1 cellular context compared by ENCODE assay signal in the genomic region with DNA sequence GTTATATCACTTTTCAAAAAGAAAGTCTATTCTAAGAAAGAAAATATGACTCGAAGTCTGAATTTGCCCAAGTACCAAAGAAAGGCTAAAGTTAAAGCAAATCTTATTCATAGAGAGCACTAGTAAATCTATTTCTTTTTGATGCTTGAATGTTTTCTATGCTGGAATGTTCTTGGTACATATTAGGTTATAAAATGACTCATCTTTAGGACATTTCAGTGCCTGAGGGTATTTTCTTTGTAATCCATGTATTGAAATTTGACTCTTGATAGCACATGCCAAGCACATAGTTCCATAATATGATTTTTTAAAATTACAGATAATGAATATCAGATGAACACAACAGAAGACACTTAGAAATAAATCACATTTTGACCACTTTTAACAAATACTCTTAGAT.
TF ChIP-seq lines count a peak whose summit lies in the region.

No MANE protein-coding gene starts in this region.

TF ChIP-seq in HCT116, 20 proteins besides CTCF, POLR2A, EP300 and RAD21:
- TF ChIP-seq, protein P1, sequence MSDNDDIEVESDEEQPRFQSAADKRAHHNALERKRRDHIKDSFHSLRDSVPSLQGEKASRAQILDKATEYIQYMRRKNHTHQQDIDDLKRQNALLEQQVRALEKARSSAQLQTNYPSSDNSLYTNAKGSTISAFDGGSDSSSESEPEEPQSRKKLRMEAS (IDR thresholded peaks at IDR 0.05): 0 out of 2 replicates have a peak, but pooled peaks have one; percentile 29
- TF ChIP-seq POLR2AphosphoS5 (IDR thresholded peaks at IDR 0.05; ENCODE audit: low read depth, low read length): no peak
- TF ChIP-seq SRF (IDR thresholded peaks at IDR 0.05; ENCODE audit: low read depth): no peak
- TF ChIP-seq EZH2phosphoT487 (IDR thresholded peaks at IDR 0.05; ENCODE audit: borderline replicate concordance): no peak
- peak; percentile 40; the same call in 1 of the 2 replicates for TF ChIP-seq JUND (IDR thresholded peaks at IDR 0.05)
- peak; percentile 13; the same call in 1 of the 2 replicates for TF ChIP-seq CEBPB (IDR thresholded peaks at IDR 0.05; ENCODE audit: low read depth)
- TF ChIP-seq, protein P2, sequence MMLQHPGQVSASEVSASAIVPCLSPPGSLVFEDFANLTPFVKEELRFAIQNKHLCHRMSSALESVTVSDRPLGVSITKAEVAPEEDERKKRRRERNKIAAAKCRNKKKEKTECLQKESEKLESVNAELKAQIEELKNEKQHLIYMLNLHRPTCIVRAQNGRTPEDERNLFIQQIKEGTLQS (IDR thresholded peaks at IDR 0.05): no peak
- no peak for TF ChIP-seq ZBTB33 (IDR thresholded peaks at IDR 0.05; ENCODE audit: extremely low read depth, insufficient replicate concordance, low read length)
- peak; percentile 58; the same call in 1 of the 2 replicates for TF ChIP-seq FOSL1 (IDR thresholded peaks at IDR 0.05; ENCODE audit: low read depth)
- TF ChIP-seq EZH2 (IDR thresholded peaks at IDR 0.05): no peak
